In genomic region chr7:135170223-135170997, GRCh38 we compare ENCODE assay signal across 1 cellular context.
A peak's percentile ranks its signal among the peaks of the same experiment; 100 is the strongest.
TF ChIP-seq lines count a peak whose summit lies in the region.

A gene with protein sequence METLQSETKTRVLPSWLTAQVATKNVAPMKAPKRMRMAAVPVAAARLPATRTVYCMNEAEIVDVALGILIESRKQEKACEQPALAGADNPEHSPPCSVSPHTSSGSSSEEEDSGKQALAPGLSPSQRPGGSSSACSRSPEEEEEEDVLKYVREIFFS (minus strand): TSS chr7:135170707. CDS start chr7:135168922, 1,785 bp downstream.

TF ChIP-seq in GM23338, 12 proteins besides CTCF, POLR2A, EP300 and RAD21 (continued from another document):
- TF ChIP-seq, protein P1, sequence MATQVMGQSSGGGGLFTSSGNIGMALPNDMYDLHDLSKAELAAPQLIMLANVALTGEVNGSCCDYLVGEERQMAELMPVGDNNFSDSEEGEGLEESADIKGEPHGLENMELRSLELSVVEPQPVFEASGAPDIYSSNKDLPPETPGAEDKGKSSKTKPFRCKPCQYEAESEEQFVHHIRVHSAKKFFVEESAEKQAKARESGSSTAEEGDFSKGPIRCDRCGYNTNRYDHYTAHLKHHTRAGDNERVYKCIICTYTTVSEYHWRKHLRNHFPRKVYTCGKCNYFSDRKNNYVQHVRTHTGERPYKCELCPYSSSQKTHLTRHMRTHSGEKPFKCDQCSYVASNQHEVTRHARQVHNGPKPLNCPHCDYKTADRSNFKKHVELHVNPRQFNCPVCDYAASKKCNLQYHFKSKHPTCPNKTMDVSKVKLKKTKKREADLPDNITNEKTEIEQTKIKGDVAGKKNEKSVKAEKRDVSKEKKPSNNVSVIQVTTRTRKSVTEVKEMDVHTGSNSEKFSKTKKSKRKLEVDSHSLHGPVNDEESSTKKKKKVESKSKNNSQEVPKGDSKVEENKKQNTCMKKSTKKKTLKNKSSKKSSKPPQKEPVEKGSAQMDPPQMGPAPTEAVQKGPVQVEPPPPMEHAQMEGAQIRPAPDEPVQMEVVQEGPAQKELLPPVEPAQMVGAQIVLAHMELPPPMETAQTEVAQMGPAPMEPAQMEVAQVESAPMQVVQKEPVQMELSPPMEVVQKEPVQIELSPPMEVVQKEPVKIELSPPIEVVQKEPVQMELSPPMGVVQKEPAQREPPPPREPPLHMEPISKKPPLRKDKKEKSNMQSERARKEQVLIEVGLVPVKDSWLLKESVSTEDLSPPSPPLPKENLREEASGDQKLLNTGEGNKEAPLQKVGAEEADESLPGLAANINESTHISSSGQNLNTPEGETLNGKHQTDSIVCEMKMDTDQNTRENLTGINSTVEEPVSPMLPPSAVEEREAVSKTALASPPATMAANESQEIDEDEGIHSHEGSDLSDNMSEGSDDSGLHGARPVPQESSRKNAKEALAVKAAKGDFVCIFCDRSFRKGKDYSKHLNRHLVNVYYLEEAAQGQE (IDR thresholded peaks at IDR 0.05; ENCODE audit: unreplicated experiment), result no peak
- TF ChIP-seq ZNF331 (CRISPR knock-in tag; IDR thresholded peaks at IDR 0.05; ENCODE audit: low read depth) (0 out of 2 replicates have a peak, but pooled peaks have one; percentile 13), JUNB (IDR thresholded peaks at IDR 0.05; ENCODE audit: unreplicated experiment) (no peak), CREB1 (CRISPR knock-in tag; IDR thresholded peaks at IDR 0.05; ENCODE audit: low read depth) (0 out of 2 replicates have a peak, but pooled peaks have one; percentile 28), EZH2phosphoT487 (IDR thresholded peaks at IDR 0.05; ENCODE audit: unreplicated experiment) (no peak), NANOG (IDR thresholded peaks at IDR 0.05; ENCODE audit: borderline replicate concordance) (no peak), ZNF114 (CRISPR knock-in tag; IDR thresholded peaks at IDR 0.05) (peak; percentile 91)
